Comparison of ENCODE assay signal across 1 cellular context in the genomic region with DNA sequence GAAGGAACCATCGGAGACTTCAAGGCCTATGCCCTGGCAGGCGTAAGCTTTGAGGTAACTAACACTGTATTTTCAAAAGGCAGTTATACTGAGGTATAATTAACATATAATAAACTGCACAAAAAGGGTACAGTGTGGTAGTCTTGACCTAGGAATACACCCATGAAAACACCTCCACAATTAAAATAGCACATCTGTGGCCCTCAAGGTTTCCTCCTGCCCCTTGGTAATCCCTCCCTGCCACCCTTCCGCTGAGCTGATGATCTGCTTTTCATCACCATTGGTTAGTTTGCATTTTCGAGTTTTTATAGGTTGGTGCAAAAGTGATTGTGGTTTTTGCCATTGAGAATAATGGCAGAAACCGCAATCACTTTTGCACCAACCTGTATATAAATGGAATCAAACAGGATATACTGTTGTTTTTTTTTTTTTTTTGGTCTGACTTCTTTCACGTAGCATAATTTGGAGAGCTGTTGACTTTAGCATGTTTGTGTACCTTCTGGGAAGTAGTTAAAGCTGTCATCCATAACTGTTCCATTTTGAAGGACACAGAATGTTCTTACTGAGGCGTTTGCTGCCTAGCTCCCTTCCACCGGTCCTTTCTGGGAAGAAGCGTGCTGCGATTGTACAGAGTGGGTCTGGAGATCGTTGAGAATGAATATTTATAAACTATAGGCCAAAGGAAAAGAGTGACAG. TPM values are rescaled to one million over a fixed set of nuclear protein-coding genes. Genes with fewer than 3 reads are reported as not detected.
"Had no signal": no experiment of that assay in that cellular context is flagged by ENCODE, and none has a peak within 500 bp of the region (broad histone marks: within the 10 kb centered on the region; RNA-seq: fewer than 3 reads in every experiment).

No MANE protein-coding gene starts in this region.

RNA-seq across cellular contexts. Expression of gene ABCC6, which starts 52.2 kb away (rescaled TPM):
- total RNA-seq: GM12878 had no signal
